In genomic region chr15:100909582-100909981, GRCh38 we compare ENCODE assay signal across 14 cellular contexts. TPM values are rescaled to one million over a fixed set of nuclear protein-coding genes. Genes with fewer than 3 reads are reported as not detected.
DNase-seq lines count a peak whose midpoint lies in the region; ATAC-seq and TF ChIP-seq lines count a peak whose summit lies in the region.
"Had no signal": no experiment of that assay in that cellular context is flagged by ENCODE, and none has a peak within 500 bp of the region (broad histone marks: within the 10 kb centered on the region; RNA-seq: fewer than 3 reads in every experiment).

No MANE protein-coding gene starts in this region.

- H3K27ac ChIP-seq in mucosa of rectum (ENCODE audit: low read depth in 2 of 2, low read length in 2 of 2) (peak overlapping the region; percentile 18 to 25), vagina (peak overlapping the region; percentile 20)

- H3K36me3 ChIP-seq in H7 (replicated peaks; ENCODE audit: control insufficient read depth, insufficient read depth, low read length) (peaks cover 3% of the 10 kb centered on the region; the same call in 1 of the 2 replicates), mucosa of rectum (ENCODE audit: control insufficient read depth in 2 of 2, insufficient read depth in 2 of 2, low read length in 2 of 2) (peaks cover 3 to 8% of the 10 kb centered on the region in 2 donors), vagina (no peaks in the 10 kb centered on the region), HAP-1 (replicated peaks) (no peaks in the 10 kb centered on the region; the same call in 1 of the 2 replicates)
- H3K36me3 ChIP-seq: BE2C had no signal

- DNase-seq in H7 (peak; percentile 22), WTC11 (ENCODE audit: low spot score) (no peak), vagina (ENCODE audit: extremely low spot score in 2 of 2) (no peak), HAP-1 (ENCODE audit: low spot score in 2 of 2) (no peak), MCF 10A (ENCODE audit: unreplicated experiment) (no peak)
- DNase-seq: BE2C; CD8-positive, alpha-beta T cell; COR-L47; DMS53; GF-D8 had no signal

- no peak overlapping the region for H3K9ac ChIP-seq in mucosa of rectum (ENCODE audit: low read depth in 1 of 2, low read length in 2 of 2)

- H3K4me1 Mint-ChIP-seq in WTC11: peaks cover 17% of the 10 kb centered on the region
- H3K4me1 Mint-ChIP-seq in MCF 10A (ENCODE audit: insufficient read depth, unreplicated experiment): no peaks in the 10 kb centered on the region

- intact Hi-C loops in vagina (cut with DNase I) (no loop called here), MCF 10A (cut with micrococcal nuclease) (no loop called here)

- H3K4me1 ChIP-seq in mucosa of rectum (ENCODE audit: control insufficient read depth in 2 of 2, insufficient read depth in 2 of 2, low read length in 2 of 2) (peaks cover 3% of the 10 kb centered on the region in 2 donors), vagina (peaks cover 4% of the 10 kb centered on the region), HAP-1 (no peaks in the 10 kb centered on the region)
- H3K4me1 ChIP-seq: BE2C had no signal

- TF ChIP-seq CTCF in WTC11 (IDR thresholded peaks at IDR 0.05) (no peak), vagina (IDR thresholded peaks at IDR 0.05) (no peak), MCF 10A (IDR thresholded peaks at IDR 0.05; ENCODE audit: unreplicated experiment) (no peak)

- no TSS peak for BruUV-seq in MCF 10A (replicated peaks; lab: Mats Ljungman, UMichigan)

- H3K4me3 ChIP-seq in H7 (ENCODE audit: insufficient read depth, low read depth, low read length): no peak overlapping the region
- no peak overlapping the region for H3K4me3 ChIP-seq in mucosa of rectum (ENCODE audit: low read length in 2 of 2)
- H3K4me3 ChIP-seq in vagina: no peak overlapping the region
- H3K4me3 ChIP-seq in HAP-1: no peak overlapping the region

- H3K4me3 Mint-ChIP-seq in WTC11 (no peak overlapping the region), MCF 10A (ENCODE audit: unreplicated experiment) (no peak overlapping the region)
- H3K4me3 Mint-ChIP-seq: CD14-positive monocyte; CD8-positive, alpha-beta T cell had no signal

- H3K36me3 Mint-ChIP-seq in WTC11: peaks cover 25% of the 10 kb centered on the region
- peaks cover 6% of the 10 kb centered on the region for H3K36me3 Mint-ChIP-seq in MCF 10A (ENCODE audit: insufficient read depth, unreplicated experiment)
- H3K36me3 Mint-ChIP-seq: CD14-positive monocyte; CD8-positive, alpha-beta T cell had no signal

- CTCF ChIA-PET in WTC11 (lab: Charles Lee) (interaction anchor here (0.7 to 2.0 kb wide), 2 partner anchors 9 to 98 kb away, joined by 4 to 9 read pairs; no protein-coding TSS in a partner anchor), MCF 10A (lab: Yijun Ruan, JAX) (interaction anchor here (0.6 to 1.0 kb wide), 2 partner anchors 37 to 106 kb away, joined by 3 read pairs; no protein-coding TSS in a partner anchor)

- in situ Hi-C loops in HAP-1 (cut with MboI; ENCODE audit: low sequenced_read_pairs): loop anchor here (25.0 kb wide), 1 partner anchor 353 kb away; the partner anchor contains the start of gene CHSY1

- peaks cover 15% of the 10 kb centered on the region for H3K9me3 Mint-ChIP-seq in WTC11
- H3K9me3 Mint-ChIP-seq in MCF 10A (ENCODE audit: unreplicated experiment): peaks cover 7% of the 10 kb centered on the region
- H3K9me3 Mint-ChIP-seq: CD8-positive, alpha-beta T cell had no signal

- H3K27me3 ChIP-seq in H7 (ENCODE audit: control insufficient read depth, insufficient read depth, low read length) (no peaks in the 10 kb centered on the region), mucosa of rectum (ENCODE audit: control insufficient read depth in 2 of 2, insufficient read depth in 2 of 2, low read length in 2 of 2) (no peaks in the 10 kb centered on the region), vagina (no peaks in the 10 kb centered on the region), HAP-1 (ENCODE audit: low read depth) (no peaks in the 10 kb centered on the region)
- H3K27me3 ChIP-seq: BE2C had no signal

- ATAC-seq in WTC11: no peak
- ATAC-seq in GM19455 (IDR thresholded peaks at IDR 0.05; ENCODE audit: unreplicated experiment): no peak
- ATAC-seq: CD8-positive, alpha-beta T cell; HCT116 had no signal

- H3K9me3 ChIP-seq in mucosa of rectum (ENCODE audit: control insufficient read depth in 2 of 2, low read length in 2 of 2): no peaks in the 10 kb centered on the region
- H3K9me3 ChIP-seq in vagina: no peaks in the 10 kb centered on the region
- no peaks in the 10 kb centered on the region for H3K9me3 ChIP-seq in HAP-1
- H3K9me3 ChIP-seq: BE2C had no signal

- H3K27me3 Mint-ChIP-seq in WTC11 (ENCODE audit: low read depth): no peaks in the 10 kb centered on the region
- H3K27me3 Mint-ChIP-seq in MCF 10A (ENCODE audit: insufficient read depth, unreplicated experiment): no peaks in the 10 kb centered on the region

- peak overlapping the region; percentile 51; the same call in 1 of the 2 replicates for H3K27ac Mint-ChIP-seq in WTC11
- H3K27ac Mint-ChIP-seq in MCF 10A (ENCODE audit: low read depth, unreplicated experiment): no peak overlapping the region
- H3K27ac Mint-ChIP-seq: CD14-positive monocyte; CD8-positive, alpha-beta T cell had no signal

- POLR2A ChIA-PET in WTC11 (lab: Charles Lee) (no interaction called here), MCF 10A (lab: Yijun Ruan, JAX) (no interaction called here)

- no peak for TF ChIP-seq POLR2A in vagina (IDR thresholded peaks at IDR 0.05)

TF ChIP-seq in WTC11, 78 proteins besides CTCF, POLR2A, EP300 and RAD21:
- TF ChIP-seq CDX4 (CRISPR knock-in tag; IDR thresholded peaks at IDR 0.05; ENCODE audit: borderline replicate concordance) (no peak), MXD4 (CRISPR knock-in tag; IDR thresholded peaks at IDR 0.05; ENCODE audit: borderline replicate concordance) (no peak), TEAD1 (CRISPR knock-in tag; IDR thresholded peaks at IDR 0.05) (no peak), ZBTB21 (CRISPR knock-in tag; IDR thresholded peaks at IDR 0.05; ENCODE audit: borderline replicate concordance) (no peak), JAZF1 (CRISPR knock-in tag; IDR thresholded peaks at IDR 0.05) (no peak), ZNF396 (CRISPR knock-in tag; IDR thresholded peaks at IDR 0.05; ENCODE audit: borderline replicate concordance) (no peak), E2F1 (CRISPR knock-in tag; IDR thresholded peaks at IDR 0.05) (no peak), GRHL2 (CRISPR knock-in tag; IDR thresholded peaks at IDR 0.05; ENCODE audit: insufficient replicate concordance, severe bottlenecking) (no peak)

RNA-seq across cellular contexts. Expression of gene LRRK1, which starts 9.6 kb away (rescaled TPM):
- 3.3 and 6.6 TPM in 2 replicates for total RNA-seq in H7 (2014; rRNA removed; shearing (Covaris generic))
- total RNA-seq in WTC11 (2021) (5.9 to 7.6 TPM (median 6.3 TPM) in 3 replicates), vagina (21.1 TPM), MCF 10A (2022) (15.4 and 18.0 TPM in 2 replicates)

RNA-seq across cellular contexts. Expression of gene ALDH1A3, which starts 30.0 kb away (rescaled TPM):
- 25.6 and 25.9 TPM in 2 replicates for total RNA-seq in H7 (2014; rRNA removed; shearing (Covaris generic))
- 9.9 to 14.0 TPM (median 10.7 TPM) in 3 replicates for total RNA-seq in WTC11 (2021)
- 62.9 TPM for total RNA-seq in vagina
- total RNA-seq in MCF 10A (2022): 3.4 and 4.3 TPM in 2 replicates
- total RNA-seq: CD8-positive, alpha-beta T cell had no signal
